14 cellular contexts compared by ENCODE assay signal in the genomic region with DNA sequence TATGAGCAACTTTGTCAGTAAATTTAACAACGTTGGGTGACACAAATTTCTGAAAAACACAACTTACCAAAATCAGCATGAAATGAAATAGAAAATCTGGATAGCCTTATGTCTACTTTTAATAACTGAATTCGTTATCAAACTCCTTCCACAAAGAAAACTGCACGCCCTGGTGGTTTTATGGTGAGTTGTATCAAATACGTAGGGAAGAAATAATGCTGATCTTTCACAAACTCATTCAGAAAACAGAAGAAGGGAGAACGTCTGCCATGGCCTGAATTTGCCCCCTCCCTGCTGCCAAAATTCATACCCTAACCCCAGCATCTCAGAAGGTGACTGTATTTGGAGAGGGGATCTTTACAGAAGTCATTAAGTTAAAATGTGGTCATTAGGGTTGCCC.
"Had no signal": no experiment of that assay in that cellular context is flagged by ENCODE, and none has a peak within 500 bp of the region (broad histone marks: within the 10 kb centered on the region; RNA-seq: fewer than 3 reads in every experiment).

No MANE protein-coding gene starts in this region.

- H3K27me3 ChIP-seq: breast epithelium, ovary, tibial nerve had no signal

- H3K4me3 Mint-ChIP-seq: T-helper 1 cell treated with Interleukin-12 subunit alpha and Interleukin-12 subunit beta and Interleukin-4 antibody, amounts not matched to agents 30 μg/mL and 1 μg/mL, for 36 hours had no signal

- H3K36me3 ChIP-seq: breast epithelium, left lung, ovary, tibial nerve had no signal

- DNase-seq: activated effector memory CD4-positive, alpha-beta T cell treated with Interleukin-2 at 50 U/mL for 16 hours; activated T-cell treated with anti-CD3 and anti-CD28 coated beads, Interleukin-2, amount 50 U/mL, for 1 hour; anterior cingulate cortex; foreskin melanocyte; islet precursor cell; left lung; mesendoderm; retina; stimulated activated CD4-positive, alpha-beta T cell treated with anti-CD3 and anti-CD28 coated beads, Interleukin-4, amount 100 ng/mL, for 4 hours had no signal

- H3K4me3 ChIP-seq: breast epithelium, left lung, ovary, tibial nerve had no signal

- H3K27ac ChIP-seq: left lung, ovary had no signal

- H3K27ac Mint-ChIP-seq: T-helper 1 cell treated with Interleukin-12 subunit alpha and Interleukin-12 subunit beta and Interleukin-4 antibody, amounts not matched to agents 30 μg/mL and 1 μg/mL, for 36 hours had no signal

- ATAC-seq: activated naive CD4-positive, alpha-beta T cell treated with anti-CD3 and anti-CD28 coated beads, Interleukin-2, amount 50 U/mL, for 72 hours; left lung had no signal

- H3K9me3 Mint-ChIP-seq: activated naive CD4-positive, alpha-beta T cell treated with anti-CD3 and anti-CD28 coated beads, Interleukin-2, amount 50 U/mL, for 72 hours; T-helper 1 cell treated with Interleukin-12 subunit alpha and Interleukin-12 subunit beta and Interleukin-4 antibody, amounts not matched to agents 30 μg/mL and 1 μg/mL, for 36 hours had no signal

- H3K9me3 ChIP-seq: breast epithelium, left lung, ovary, tibial nerve had no signal

- H3K4me1 ChIP-seq: breast epithelium, left lung had no signal

- H3K36me3 Mint-ChIP-seq: activated naive CD4-positive, alpha-beta T cell treated with anti-CD3 and anti-CD28 coated beads, Interleukin-2, amount 50 U/mL, for 72 hours had no signal
